1 cellular context compared by ENCODE assay signal in the genomic region with DNA sequence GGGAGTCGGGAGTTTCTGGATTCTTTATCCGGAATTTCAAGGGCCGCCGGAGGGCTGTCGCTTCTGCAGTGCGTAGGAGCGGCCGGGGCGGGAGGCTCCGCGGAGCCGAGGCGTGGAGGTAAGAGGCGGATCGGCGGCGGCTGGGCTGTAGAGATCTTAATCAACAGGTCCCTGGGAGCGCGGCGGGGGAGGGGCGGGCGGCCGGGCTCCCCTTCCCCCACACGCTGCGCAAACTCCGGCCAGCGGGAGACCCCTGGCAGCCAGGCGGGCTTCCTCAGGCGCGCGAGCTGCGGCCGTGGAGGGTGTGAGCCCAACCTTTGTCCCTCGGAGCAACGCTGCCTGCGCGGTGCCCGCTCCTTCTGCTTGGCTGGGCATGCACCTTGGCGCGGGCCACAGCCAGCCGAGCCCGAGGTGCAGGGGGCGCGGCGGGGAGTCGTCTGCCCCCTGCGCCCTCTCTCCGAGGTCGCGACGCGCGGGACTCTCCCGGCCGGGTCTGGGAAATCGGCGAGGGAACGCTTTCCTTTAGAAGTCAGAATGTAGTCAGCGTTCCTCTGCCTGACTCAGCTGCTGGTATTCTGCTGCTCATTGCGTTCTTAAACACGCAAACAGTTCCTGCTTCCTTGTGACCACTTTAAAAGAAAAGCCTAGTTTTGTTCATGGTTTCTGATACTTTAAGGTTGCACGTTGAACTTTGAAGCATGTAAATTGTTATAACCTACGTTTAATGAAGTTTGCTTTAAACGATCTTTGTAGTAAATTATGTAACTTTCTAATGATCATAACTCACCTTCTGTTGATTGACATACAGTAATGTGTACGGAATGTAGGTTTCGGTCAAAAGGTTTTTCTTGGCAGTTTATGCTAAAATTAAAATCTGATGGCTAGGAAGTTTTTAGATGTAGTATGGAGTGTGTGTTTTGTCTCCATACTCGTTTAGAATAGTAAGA.
TF ChIP-seq lines count a peak whose summit lies in the region.

A gene (plus strand): TSS at position 20 of the 947 bp plus-strand sequence. CDS start 37,736 bp downstream, outside the sequence.

TF ChIP-seq in HepG2, 621 proteins besides CTCF, POLR2A, EP300 and RAD21 (continued from another document and continues in another):
- TF ChIP-seq ZIK1 (CRISPR knock-in tag; IDR thresholded peaks at IDR 0.05; ENCODE audit: borderline replicate concordance, low read depth): no peak
- TF ChIP-seq PLRG1 (conservative IDR thresholded peaks at IDR 0.05): no peak
- TF ChIP-seq GTF2F1 (IDR thresholded peaks at IDR 0.05; ENCODE audit: low read length): no peak
- TF ChIP-seq, protein P1, sequence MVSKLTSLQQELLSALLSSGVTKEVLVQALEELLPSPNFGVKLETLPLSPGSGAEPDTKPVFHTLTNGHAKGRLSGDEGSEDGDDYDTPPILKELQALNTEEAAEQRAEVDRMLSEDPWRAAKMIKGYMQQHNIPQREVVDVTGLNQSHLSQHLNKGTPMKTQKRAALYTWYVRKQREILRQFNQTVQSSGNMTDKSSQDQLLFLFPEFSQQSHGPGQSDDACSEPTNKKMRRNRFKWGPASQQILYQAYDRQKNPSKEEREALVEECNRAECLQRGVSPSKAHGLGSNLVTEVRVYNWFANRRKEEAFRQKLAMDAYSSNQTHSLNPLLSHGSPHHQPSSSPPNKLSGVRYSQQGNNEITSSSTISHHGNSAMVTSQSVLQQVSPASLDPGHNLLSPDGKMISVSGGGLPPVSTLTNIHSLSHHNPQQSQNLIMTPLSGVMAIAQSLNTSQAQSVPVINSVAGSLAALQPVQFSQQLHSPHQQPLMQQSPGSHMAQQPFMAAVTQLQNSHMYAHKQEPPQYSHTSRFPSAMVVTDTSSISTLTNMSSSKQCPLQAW (CRISPR knock-in tag; IDR thresholded peaks at IDR 0.05): 0 out of 2 replicates have a peak, but pooled peaks have one; percentile 19
- TF ChIP-seq SP4 (CRISPR knock-in tag; IDR thresholded peaks at IDR 0.05): no peak
- TF ChIP-seq ZNF550 (CRISPR knock-in tag; IDR thresholded peaks at IDR 0.05; ENCODE audit: borderline replicate concordance): peak; percentile 90; the same call in 1 of the 2 replicates
- no peak for TF ChIP-seq HCFC1 (IDR thresholded peaks at IDR 0.05; ENCODE audit: low read depth, low read length)
- TF ChIP-seq, protein P2, sequence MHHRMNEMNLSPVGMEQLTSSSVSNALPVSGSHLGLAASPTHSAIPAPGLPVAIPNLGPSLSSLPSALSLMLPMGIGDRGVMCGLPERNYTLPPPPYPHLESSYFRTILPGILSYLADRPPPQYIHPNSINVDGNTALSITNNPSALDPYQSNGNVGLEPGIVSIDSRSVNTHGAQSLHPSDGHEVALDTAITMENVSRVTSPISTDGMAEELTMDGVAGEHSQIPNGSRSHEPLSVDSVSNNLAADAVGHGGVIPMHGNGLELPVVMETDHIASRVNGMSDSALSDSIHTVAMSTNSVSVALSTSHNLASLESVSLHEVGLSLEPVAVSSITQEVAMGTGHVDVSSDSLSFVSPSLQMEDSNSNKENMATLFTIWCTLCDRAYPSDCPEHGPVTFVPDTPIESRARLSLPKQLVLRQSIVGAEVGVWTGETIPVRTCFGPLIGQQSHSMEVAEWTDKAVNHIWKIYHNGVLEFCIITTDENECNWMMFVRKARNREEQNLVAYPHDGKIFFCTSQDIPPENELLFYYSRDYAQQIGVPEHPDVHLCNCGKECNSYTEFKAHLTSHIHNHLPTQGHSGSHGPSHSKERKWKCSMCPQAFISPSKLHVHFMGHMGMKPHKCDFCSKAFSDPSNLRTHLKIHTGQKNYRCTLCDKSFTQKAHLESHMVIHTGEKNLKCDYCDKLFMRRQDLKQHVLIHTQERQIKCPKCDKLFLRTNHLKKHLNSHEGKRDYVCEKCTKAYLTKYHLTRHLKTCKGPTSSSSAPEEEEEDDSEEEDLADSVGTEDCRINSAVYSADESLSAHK (CRISPR knock-in tag; IDR thresholded peaks at IDR 0.05; ENCODE audit: borderline replicate concordance): no peak
- TF ChIP-seq, protein P3, sequence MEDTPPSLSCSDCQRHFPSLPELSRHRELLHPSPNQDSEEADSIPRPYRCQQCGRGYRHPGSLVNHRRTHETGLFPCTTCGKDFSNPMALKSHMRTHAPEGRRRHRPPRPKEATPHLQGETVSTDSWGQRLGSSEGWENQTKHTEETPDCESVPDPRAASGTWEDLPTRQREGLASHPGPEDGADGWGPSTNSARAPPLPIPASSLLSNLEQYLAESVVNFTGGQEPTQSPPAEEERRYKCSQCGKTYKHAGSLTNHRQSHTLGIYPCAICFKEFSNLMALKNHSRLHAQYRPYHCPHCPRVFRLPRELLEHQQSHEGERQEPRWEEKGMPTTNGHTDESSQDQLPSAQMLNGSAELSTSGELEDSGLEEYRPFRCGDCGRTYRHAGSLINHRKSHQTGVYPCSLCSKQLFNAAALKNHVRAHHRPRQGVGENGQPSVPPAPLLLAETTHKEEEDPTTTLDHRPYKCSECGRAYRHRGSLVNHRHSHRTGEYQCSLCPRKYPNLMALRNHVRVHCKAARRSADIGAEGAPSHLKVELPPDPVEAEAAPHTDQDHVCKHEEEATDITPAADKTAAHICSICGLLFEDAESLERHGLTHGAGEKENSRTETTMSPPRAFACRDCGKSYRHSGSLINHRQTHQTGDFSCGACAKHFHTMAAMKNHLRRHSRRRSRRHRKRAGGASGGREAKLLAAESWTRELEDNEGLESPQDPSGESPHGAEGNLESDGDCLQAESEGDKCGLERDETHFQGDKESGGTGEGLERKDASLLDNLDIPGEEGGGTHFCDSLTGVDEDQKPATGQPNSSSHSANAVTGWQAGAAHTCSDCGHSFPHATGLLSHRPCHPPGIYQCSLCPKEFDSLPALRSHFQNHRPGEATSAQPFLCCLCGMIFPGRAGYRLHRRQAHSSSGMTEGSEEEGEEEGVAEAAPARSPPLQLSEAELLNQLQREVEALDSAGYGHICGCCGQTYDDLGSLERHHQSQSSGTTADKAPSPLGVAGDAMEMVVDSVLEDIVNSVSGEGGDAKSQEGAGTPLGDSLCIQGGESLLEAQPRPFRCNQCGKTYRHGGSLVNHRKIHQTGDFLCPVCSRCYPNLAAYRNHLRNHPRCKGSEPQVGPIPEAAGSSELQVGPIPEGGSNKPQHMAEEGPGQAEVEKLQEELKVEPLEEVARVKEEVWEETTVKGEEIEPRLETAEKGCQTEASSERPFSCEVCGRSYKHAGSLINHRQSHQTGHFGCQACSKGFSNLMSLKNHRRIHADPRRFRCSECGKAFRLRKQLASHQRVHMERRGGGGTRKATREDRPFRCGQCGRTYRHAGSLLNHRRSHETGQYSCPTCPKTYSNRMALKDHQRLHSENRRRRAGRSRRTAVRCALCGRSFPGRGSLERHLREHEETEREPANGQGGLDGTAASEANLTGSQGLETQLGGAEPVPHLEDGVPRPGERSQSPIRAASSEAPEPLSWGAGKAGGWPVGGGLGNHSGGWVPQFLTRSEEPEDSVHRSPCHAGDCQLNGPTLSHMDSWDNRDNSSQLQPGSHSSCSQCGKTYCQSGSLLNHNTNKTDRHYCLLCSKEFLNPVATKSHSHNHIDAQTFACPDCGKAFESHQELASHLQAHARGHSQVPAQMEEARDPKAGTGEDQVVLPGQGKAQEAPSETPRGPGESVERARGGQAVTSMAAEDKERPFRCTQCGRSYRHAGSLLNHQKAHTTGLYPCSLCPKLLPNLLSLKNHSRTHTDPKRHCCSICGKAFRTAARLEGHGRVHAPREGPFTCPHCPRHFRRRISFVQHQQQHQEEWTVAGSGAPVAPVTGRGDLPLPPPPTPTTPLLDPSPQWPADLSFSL (CRISPR knock-in tag; IDR thresholded peaks at IDR 0.05): no peak
- TF ChIP-seq KLF6 (CRISPR knock-in tag; IDR thresholded peaks at IDR 0.05): no peak
- TF ChIP-seq MED8 (CRISPR knock-in tag; IDR thresholded peaks at IDR 0.05; ENCODE audit: insufficient replicate concordance): peak; percentile 48
- no peak for TF ChIP-seq ZNF24 (IDR thresholded peaks at IDR 0.05)
- TF ChIP-seq, protein P4, sequence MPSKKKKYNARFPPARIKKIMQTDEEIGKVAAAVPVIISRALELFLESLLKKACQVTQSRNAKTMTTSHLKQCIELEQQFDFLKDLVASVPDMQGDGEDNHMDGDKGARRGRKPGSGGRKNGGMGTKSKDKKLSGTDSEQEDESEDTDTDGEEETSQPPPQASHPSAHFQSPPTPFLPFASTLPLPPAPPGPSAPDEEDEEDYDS (CRISPR knock-in tag; IDR thresholded peaks at IDR 0.05): no peak
- TF ChIP-seq, protein P5, sequence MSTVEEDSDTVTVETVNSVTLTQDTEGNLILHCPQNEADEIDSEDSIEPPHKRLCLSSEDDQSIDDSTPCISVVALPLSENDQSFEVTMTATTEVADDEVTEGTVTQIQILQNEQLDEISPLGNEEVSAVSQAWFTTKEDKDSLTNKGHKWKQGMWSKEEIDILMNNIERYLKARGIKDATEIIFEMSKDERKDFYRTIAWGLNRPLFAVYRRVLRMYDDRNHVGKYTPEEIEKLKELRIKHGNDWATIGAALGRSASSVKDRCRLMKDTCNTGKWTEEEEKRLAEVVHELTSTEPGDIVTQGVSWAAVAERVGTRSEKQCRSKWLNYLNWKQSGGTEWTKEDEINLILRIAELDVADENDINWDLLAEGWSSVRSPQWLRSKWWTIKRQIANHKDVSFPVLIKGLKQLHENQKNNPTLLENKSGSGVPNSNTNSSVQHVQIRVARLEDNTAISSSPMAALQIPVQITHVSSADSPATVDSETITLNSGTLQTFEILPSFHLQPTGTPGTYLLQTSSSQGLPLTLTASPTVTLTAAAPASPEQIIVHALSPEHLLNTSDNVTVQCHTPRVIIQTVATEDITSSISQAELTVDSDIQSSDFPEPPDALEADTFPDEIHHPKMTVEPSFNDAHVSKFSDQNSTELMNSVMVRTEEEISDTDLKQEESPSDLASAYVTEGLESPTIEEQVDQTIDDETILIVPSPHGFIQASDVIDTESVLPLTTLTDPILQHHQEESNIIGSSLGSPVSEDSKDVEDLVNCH (CRISPR knock-in tag; IDR thresholded peaks at IDR 0.05): no peak
- TF ChIP-seq ZNF225 (CRISPR knock-in tag; IDR thresholded peaks at IDR 0.05): peak; percentile 70; the same call in 1 of the 2 replicates
- TF ChIP-seq POLR2AphosphoS5 (IDR thresholded peaks at IDR 0.05; ENCODE audit: low read depth, low read length): no peak; the same call in 1 of the 2 replicates
- TF ChIP-seq, protein P6, sequence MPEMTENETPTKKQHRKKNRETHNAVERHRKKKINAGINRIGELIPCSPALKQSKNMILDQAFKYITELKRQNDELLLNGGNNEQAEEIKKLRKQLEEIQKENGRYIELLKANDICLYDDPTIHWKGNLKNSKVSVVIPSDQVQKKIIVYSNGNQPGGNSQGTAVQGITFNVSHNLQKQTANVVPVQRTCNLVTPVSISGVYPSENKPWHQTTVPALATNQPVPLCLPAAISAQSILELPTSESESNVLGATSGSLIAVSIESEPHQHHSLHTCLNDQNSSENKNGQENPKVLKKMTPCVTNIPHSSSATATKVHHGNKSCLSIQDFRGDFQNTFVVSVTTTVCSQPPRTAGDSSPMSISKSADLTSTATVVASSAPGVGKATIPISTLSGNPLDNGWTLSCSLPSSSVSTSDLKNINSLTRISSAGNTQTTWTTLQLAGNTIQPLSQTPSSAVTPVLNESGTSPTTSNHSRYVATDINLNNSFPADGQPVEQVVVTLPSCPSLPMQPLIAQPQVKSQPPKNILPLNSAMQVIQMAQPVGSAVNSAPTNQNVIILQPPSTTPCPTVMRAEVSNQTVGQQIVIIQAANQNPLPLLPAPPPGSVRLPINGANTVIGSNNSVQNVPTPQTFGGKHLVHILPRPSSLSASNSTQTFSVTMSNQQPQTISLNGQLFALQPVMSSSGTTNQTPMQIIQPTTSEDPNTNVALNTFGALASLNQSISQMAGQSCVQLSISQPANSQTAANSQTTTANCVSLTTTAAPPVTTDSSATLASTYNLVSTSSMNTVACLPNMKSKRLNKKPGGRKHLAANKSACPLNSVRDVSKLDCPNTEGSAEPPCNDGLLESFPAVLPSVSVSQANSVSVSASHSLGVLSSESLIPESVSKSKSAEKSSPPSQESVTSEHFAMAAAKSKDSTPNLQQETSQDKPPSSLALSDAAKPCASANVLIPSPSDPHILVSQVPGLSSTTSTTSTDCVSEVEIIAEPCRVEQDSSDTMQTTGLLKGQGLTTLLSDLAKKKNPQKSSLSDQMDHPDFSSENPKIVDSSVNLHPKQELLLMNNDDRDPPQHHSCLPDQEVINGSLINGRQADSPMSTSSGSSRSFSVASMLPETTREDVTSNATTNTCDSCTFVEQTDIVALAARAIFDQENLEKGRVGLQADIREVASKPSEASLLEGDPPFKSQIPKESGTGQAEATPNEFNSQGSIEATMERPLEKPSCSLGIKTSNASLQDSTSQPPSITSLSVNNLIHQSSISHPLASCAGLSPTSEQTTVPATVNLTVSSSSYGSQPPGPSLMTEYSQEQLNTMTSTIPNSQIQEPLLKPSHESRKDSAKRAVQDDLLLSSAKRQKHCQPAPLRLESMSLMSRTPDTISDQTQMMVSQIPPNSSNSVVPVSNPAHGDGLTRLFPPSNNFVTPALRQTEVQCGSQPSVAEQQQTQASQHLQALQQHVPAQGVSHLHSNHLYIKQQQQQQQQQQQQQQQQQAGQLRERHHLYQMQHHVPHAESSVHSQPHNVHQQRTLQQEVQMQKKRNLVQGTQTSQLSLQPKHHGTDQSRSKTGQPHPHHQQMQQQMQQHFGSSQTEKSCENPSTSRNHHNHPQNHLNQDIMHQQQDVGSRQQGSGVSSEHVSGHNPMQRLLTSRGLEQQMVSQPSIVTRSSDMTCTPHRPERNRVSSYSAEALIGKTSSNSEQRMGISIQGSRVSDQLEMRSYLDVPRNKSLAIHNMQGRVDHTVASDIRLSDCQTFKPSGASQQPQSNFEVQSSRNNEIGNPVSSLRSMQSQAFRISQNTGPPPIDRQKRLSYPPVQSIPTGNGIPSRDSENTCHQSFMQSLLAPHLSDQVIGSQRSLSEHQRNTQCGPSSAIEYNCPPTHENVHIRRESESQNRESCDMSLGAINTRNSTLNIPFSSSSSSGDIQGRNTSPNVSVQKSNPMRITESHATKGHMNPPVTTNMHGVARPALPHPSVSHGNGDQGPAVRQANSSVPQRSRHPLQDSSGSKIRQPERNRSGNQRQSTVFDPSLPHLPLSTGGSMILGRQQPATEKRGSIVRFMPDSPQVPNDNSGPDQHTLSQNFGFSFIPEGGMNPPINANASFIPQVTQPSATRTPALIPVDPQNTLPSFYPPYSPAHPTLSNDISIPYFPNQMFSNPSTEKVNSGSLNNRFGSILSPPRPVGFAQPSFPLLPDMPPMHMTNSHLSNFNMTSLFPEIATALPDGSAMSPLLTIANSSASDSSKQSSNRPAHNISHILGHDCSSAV (CRISPR knock-in tag; IDR thresholded peaks at IDR 0.05; ENCODE audit: borderline replicate concordance): no peak
- TF ChIP-seq KDM5A (IDR thresholded peaks at IDR 0.05; ENCODE audit: borderline replicate concordance, low read length): peak; percentile 51; the same call in 1 of the 2 replicates
- no peak for TF ChIP-seq DNMT1 (CRISPR knock-in tag; IDR thresholded peaks at IDR 0.05)
- TF ChIP-seq ZFP36 (IDR thresholded peaks at IDR 0.05; ENCODE audit: borderline replicate concordance, low read depth, low read length, partially characterized antibody): no peak
- TF ChIP-seq, protein P7, sequence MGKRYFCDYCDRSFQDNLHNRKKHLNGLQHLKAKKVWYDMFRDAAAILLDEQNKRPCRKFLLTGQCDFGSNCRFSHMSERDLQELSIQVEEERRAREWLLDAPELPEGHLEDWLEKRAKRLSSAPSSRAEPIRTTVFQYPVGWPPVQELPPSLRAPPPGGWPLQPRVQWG (CRISPR knock-in tag; IDR thresholded peaks at IDR 0.05; ENCODE audit: borderline replicate concordance, low read depth): no peak
- TF ChIP-seq, protein P8, sequence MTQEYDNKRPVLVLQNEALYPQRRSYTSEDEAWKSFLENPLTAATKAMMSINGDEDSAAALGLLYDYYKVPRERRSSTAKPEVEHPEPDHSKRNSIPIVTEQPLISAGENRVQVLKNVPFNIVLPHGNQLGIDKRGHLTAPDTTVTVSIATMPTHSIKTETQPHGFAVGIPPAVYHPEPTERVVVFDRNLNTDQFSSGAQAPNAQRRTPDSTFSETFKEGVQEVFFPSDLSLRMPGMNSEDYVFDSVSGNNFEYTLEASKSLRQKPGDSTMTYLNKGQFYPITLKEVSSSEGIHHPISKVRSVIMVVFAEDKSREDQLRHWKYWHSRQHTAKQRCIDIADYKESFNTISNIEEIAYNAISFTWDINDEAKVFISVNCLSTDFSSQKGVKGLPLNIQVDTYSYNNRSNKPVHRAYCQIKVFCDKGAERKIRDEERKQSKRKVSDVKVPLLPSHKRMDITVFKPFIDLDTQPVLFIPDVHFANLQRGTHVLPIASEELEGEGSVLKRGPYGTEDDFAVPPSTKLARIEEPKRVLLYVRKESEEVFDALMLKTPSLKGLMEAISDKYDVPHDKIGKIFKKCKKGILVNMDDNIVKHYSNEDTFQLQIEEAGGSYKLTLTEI (CRISPR knock-in tag; conservative IDR thresholded peaks at IDR 0.05): no peak
